Comparison of ENCODE assay signal across 10 cellular contexts in genomic region chr7:44259547-44260457, GRCh38. TPM values are rescaled to one million over a fixed set of nuclear protein-coding genes. Genes with fewer than 3 reads are reported as not detected.
DNase-seq lines count a peak whose midpoint lies in the region; ATAC-seq and TF ChIP-seq lines count a peak whose summit lies in the region.
"Had no signal": no experiment of that assay in that cellular context is flagged by ENCODE, and none has a peak within 500 bp of the region (broad histone marks: within the 10 kb centered on the region; RNA-seq: fewer than 3 reads in every experiment).

No MANE protein-coding gene starts in this region.

- dilution Hi-C loops in mammary epithelial cell (cut with HindIII; ENCODE audit: low sequenced_read_pairs), result no loop called here

- H3K27ac ChIP-seq in mammary epithelial cell (ENCODE audit: insufficient read depth, low read depth, low read length), result no peak overlapping the region
- peak overlapping the region; percentile 31 for H3K27ac ChIP-seq in layer of hippocampus (ENCODE audit: low read depth, low read length)
- no peak overlapping the region for H3K27ac ChIP-seq in thyroid gland
- H3K27ac ChIP-seq: HL-60 had no signal

- 44% methylated on average over 18 of the region's 18 CpGs for WGBS in mammary epithelial cell (ENCODE audit: low coverage, missing lambda C conversion rate)
- WGBS in thyroid gland, 2 donors, result 69 to 84% methylated on average over 13 to 18 of the region's 18 CpGs

- H3K4me1 Mint-ChIP-seq in activated T-cell treated with anti-CD3 and anti-CD28 coated beads, Interleukin-2, amount 50 U/mL, for 24 hours (ENCODE audit: low read depth), result peaks cover 54% of the 10 kb centered on the region
- H3K4me1 Mint-ChIP-seq in activated T-cell treated with anti-CD3 and anti-CD28 coated beads, Interleukin-2, amount 50 U/mL, for 72 hours (ENCODE audit: low read depth), result peaks cover 45% of the 10 kb centered on the region

- H3K4me3 Mint-ChIP-seq in activated T-cell treated with anti-CD3 and anti-CD28 coated beads, Interleukin-2, amount 50 U/mL, for 24 hours, result no peak overlapping the region
- H3K4me3 Mint-ChIP-seq in activated T-cell treated with anti-CD3 and anti-CD28 coated beads, Interleukin-2, amount 50 U/mL, for 72 hours, result peak overlapping the region in 1 of 2 donors; percentile 7
- H3K4me3 Mint-ChIP-seq: B cell had no signal

- no peak for TF ChIP-seq POLR2A in thyroid gland (IDR thresholded peaks at IDR 0.05)

- CTCF ChIA-PET in mammary epithelial cell (lab: Charles Lee; ENCODE audit: low non-redundant PET), result interaction anchor here (0.7 kb wide), 1 partner anchor 1594 kb away, joined by 4 read pairs; no protein-coding TSS in a partner anchor

- peak overlapping the region; percentile 49 for H2AFZ ChIP-seq in mammary epithelial cell (ENCODE audit: low read depth, low read length)

- no peak for ATAC-seq in activated T-cell treated with anti-CD3 and anti-CD28 coated beads, Interleukin-2, amount 50 U/mL, for 72 hours (replicated peaks in 1 of 2)
- ATAC-seq in HG03159 (IDR thresholded peaks at IDR 0.05; ENCODE audit: unreplicated experiment), result no peak

- TF ChIP-seq CTCF in mammary epithelial cell (conservative IDR thresholded peaks at IDR 0.05 in 1 of 2, IDR thresholded peaks at IDR 0.05 in 1 of 2; ENCODE audit: extremely low read depth in 1 of 2, insufficient read depth in 1 of 2, low read depth in 1 of 2, low read length in 2 of 2), result no peak
- no peak for TF ChIP-seq CTCF in thyroid gland (IDR thresholded peaks at IDR 0.05)

- H3K4me2 ChIP-seq in mammary epithelial cell (ENCODE audit: insufficient read depth, low read depth, low read length), result peak overlapping the region; percentile 35

- in situ Hi-C loops in mammary epithelial cell (cut with MboI; ENCODE audit: low sequenced_read_pairs in 2 of 2), result no loop called here

- H3K27me3 ChIP-seq in mammary epithelial cell (ENCODE audit: insufficient read depth, low read length) (no peaks in the 10 kb centered on the region), layer of hippocampus (ENCODE audit: control insufficient read depth, insufficient read depth, low read length) (no peaks in the 10 kb centered on the region), thyroid gland (no peaks in the 10 kb centered on the region)

- H3K4me3 ChIP-seq in mammary epithelial cell (replicated peaks in 1 of 3; ENCODE audit: insufficient read depth in 1 of 3, low read depth in 2 of 3, low read length in 3 of 3), result no peak overlapping the region
- H3K4me3 ChIP-seq in thyroid gland (replicated peaks in 1 of 3), result no peak overlapping the region

- no peak overlapping the region for H3K9ac ChIP-seq in mammary epithelial cell (ENCODE audit: insufficient read depth, low read length)

- H4K20me1 ChIP-seq in mammary epithelial cell (ENCODE audit: insufficient read depth, low read length), result no peaks in the 10 kb centered on the region

- H3K9me3 ChIP-seq in mammary epithelial cell (replicated peaks; ENCODE audit: insufficient read depth, low read length), result no peaks in the 10 kb centered on the region
- H3K9me3 ChIP-seq in thyroid gland, result no peaks in the 10 kb centered on the region

- no TSS peak for BruUV-seq in mammary epithelial cell (replicated peaks; lab: Mats Ljungman, UMichigan)

- H3K79me2 ChIP-seq in mammary epithelial cell (ENCODE audit: insufficient read depth, low read length), result no peaks in the 10 kb centered on the region

- no peaks in the 10 kb centered on the region for H3K27me3 Mint-ChIP-seq in activated T-cell treated with anti-CD3 and anti-CD28 coated beads, Interleukin-2, amount 50 U/mL, for 24 hours
- H3K27me3 Mint-ChIP-seq in activated T-cell treated with anti-CD3 and anti-CD28 coated beads, Interleukin-2, amount 50 U/mL, for 72 hours (ENCODE audit: low read depth), result no peaks in the 10 kb centered on the region
- H3K27me3 Mint-ChIP-seq: B cell had no signal

- H3K4me1 ChIP-seq in mammary epithelial cell (ENCODE audit: insufficient read depth, low read length) (peaks cover 52% of the 10 kb centered on the region), thyroid gland (peaks cover 0 to 20% of the 10 kb centered on the region in 2 donors)

- no peak for DNase-seq in activated T-cell treated with anti-CD3 and anti-CD28 coated beads, Interleukin-2, amount 50 U/mL, for 24 hours
- no peak for DNase-seq in activated T-cell treated with anti-CD3 and anti-CD28 coated beads, Interleukin-2, amount 50 U/mL, for 72 hours
- DNase-seq in mammary epithelial cell (peak; percentile 71), thyroid gland (peak; percentile 8 to 21), NOMO-1 treated with DMSO at 0.1 percent for 48 hours (lab: John Stamatoyannopoulos, UW; ENCODE audit: unreplicated experiment) (no peak), GDM1 (lab: John Stamatoyannopoulos, UW) (no peak)

- H3K27ac Mint-ChIP-seq in activated T-cell treated with anti-CD3 and anti-CD28 coated beads, Interleukin-2, amount 50 U/mL, for 24 hours, result peak overlapping the region; percentile 89
- no peak overlapping the region for H3K27ac Mint-ChIP-seq in activated T-cell treated with anti-CD3 and anti-CD28 coated beads, Interleukin-2, amount 50 U/mL, for 72 hours
- H3K27ac Mint-ChIP-seq: B cell had no signal

- H3K9me3 Mint-ChIP-seq in activated T-cell treated with anti-CD3 and anti-CD28 coated beads, Interleukin-2, amount 50 U/mL, for 24 hours, result no peaks in the 10 kb centered on the region
- H3K9me3 Mint-ChIP-seq in activated T-cell treated with anti-CD3 and anti-CD28 coated beads, Interleukin-2, amount 50 U/mL, for 72 hours, result peaks cover 0 to under 1% of the 10 kb centered on the region in 2 donors

- intact Hi-C loops in mammary epithelial cell (cut with micrococcal nuclease) (loop anchor here (5.0 kb wide), 2 partner anchors 47 to 117 kb away; no protein-coding TSS in a partner anchor), thyroid gland (cut with DNase I) (no loop called here)

- H3K36me3 ChIP-seq in mammary epithelial cell (ENCODE audit: insufficient read depth, low read length), result no peaks in the 10 kb centered on the region
- H3K36me3 ChIP-seq in thyroid gland, result no peaks in the 10 kb centered on the region

- no peaks in the 10 kb centered on the region for H3K36me3 Mint-ChIP-seq in activated T-cell treated with anti-CD3 and anti-CD28 coated beads, Interleukin-2, amount 50 U/mL, for 24 hours (ENCODE audit: low read depth)
- no peaks in the 10 kb centered on the region for H3K36me3 Mint-ChIP-seq in activated T-cell treated with anti-CD3 and anti-CD28 coated beads, Interleukin-2, amount 50 U/mL, for 72 hours (ENCODE audit: insufficient read depth in 2 of 2)

RNA-seq across cellular contexts. Expression of gene YKT6, which starts 59.0 kb away (rescaled TPM):
- 10 to 100 TPM; 66.0 to 72.3 TPM for total RNA-seq in activated T-cell treated with anti-CD3 and anti-CD28 coated beads, Interleukin-2, amount 50 U/mL, for 72 hours
- total RNA-seq in mammary epithelial cell, result 100 to 1,000 TPM; 105 to 133 TPM
- polyA plus RNA-seq in mammary epithelial cell, result 105 TPM
- polyA minus RNA-seq in mammary epithelial cell, result 218 TPM
- total RNA-seq in thyroid gland, result 10 to 100 TPM; 51.7 to 90.0 (median 60.2) TPM

Comparison
In these comparisons a context has a peak if more than half of its experiments do, and no peak if none do; other contexts are left out.
1. DNase-seq: peak in mammary epithelial cell (single experiment) and thyroid gland (2 of 2); none in activated T-cell treated with anti-CD3 and anti-CD28 coated beads, Interleukin-2, amount 50 U/mL, for 24 hours (single experiment), activated T-cell treated with anti-CD3 and anti-CD28 coated beads, Interleukin-2, amount 50 U/mL, for 72 hours (0 of 2), NOMO-1 treated with DMSO at 0.1 percent for 48 hours (single experiment) and GDM1 (single experiment).